8 cellular contexts compared by ENCODE assay signal in the genomic region with DNA sequence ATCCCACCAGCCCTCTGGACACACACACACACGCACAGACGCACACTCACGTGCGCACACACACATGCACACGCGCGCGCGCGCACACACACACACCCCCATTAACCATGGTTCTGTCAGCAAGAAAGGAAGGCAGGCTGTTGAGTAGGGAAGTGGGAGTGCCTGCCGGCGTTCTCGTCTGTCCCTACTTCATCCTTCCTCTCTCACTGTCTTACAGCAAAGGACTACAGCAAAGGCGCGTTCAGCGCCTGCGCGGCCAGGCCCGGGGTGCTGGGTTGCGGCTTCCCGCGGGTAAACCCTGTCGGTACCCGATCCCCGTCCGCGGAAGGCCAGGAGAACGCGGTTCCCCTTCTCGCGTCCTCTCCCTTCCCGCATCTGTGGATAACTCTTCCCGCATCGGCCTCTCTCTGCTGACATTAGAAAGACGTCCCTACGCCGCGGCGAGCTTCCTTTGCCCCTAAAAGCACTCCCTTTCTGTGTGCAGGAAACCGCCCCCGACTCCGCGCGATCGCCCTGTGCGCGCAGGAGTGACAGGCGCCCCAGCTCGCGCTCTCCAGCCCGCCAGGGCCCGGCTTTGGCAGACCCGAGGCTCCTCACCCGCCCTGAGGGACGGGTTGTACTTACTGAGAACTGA.
DNase-seq lines count a peak whose midpoint lies in the region; ATAC-seq and TF ChIP-seq lines count a peak whose summit lies in the region.

No MANE protein-coding gene starts in this region.

- POLR2A ChIA-PET in AG04449 (lab: Yijun Ruan, JAX) = no interaction called here

- H3K27me3 ChIP-seq in thymus (ENCODE audit: control insufficient read depth, insufficient read depth) = peaks cover 7% of the 10 kb centered on the region

- TF ChIP-seq CTCF in AG04449 (IDR thresholded peaks at IDR 0.05; ENCODE audit: insufficient read depth, low read length, missing control alignments) (no peak), GM20000 (IDR thresholded peaks at IDR 0.05; ENCODE audit: extremely low read depth, missing control alignments) (no peak), epithelial cell of esophagus (IDR thresholded peaks at IDR 0.05; ENCODE audit: insufficient read depth, low read depth, low read length, missing control alignments) (no peak), mucosa of descending colon (IDR thresholded peaks at IDR 0.05) (no peak)

- H3K9me3 ChIP-seq in mucosa of descending colon = no peaks in the 10 kb centered on the region
- no peaks in the 10 kb centered on the region for H3K9me3 ChIP-seq in thymus (ENCODE audit: control insufficient read depth)

- H3K4me3 ChIP-seq in AG04449 (ENCODE audit: low read depth, low read length) (peak overlapping the region; percentile 57), epithelial cell of esophagus (ENCODE audit: low read length) (peak overlapping the region; percentile 36), mucosa of descending colon (no peak overlapping the region), thymus (ENCODE audit: low read length) (peak overlapping the region; percentile 41)

- DNase-seq in AG04449 (ENCODE audit: low read depth, low spot score) (no peak), GM20000 (ENCODE audit: low spot score) (peak; percentile 44), epithelial cell of esophagus (ENCODE audit: low read depth) (peak; percentile 51), mucosa of descending colon (peak in 2 of 3 donors; percentile 7 to 34)
- no peak for DNase-seq in activated CD4-positive, CD25-positive, alpha-beta regulatory T cell (lab: John Stamatoyannopoulos, UW)

- ATAC-seq in SK-N-SH treated with all-trans-retinoic acid at 6 μM for 48 hours (peak; percentile 74), mucosa of descending colon (peak; percentile 33), GM19452 (IDR thresholded peaks at IDR 0.05; ENCODE audit: unreplicated experiment) (no peak)

- WGBS in thymus = 3% methylated on average over 55 of the region's 55 CpGs

- CTCF ChIA-PET in AG04449 (lab: Yijun Ruan, JAX) = interaction anchor here (1.7 kb wide), 1 partner anchor 10 kb away, joined by 3 read pairs; no protein-coding TSS in a partner anchor

- H3K36me3 ChIP-seq in mucosa of descending colon (ENCODE audit: low read depth) = no peaks in the 10 kb centered on the region
- H3K36me3 ChIP-seq in thymus (ENCODE audit: control insufficient read depth, insufficient read depth) = no peaks in the 10 kb centered on the region

- H3K27ac ChIP-seq in thymus (ENCODE audit: low read depth) = no peak overlapping the region

- intact Hi-C loops in mucosa of descending colon (cut with DNase I, micrococcal nuclease) = no loop called here

- H3K4me1 ChIP-seq in mucosa of descending colon (ENCODE audit: low read depth) (no peaks in the 10 kb centered on the region), thymus (ENCODE audit: control insufficient read depth, insufficient read depth, low read length) (no peaks in the 10 kb centered on the region)

TF ChIP-seq in SK-N-SH treated with all-trans-retinoic acid at 6 μM for 48 hours, 23 proteins besides CTCF, POLR2A, EP300 and RAD21:
- TF ChIP-seq ZNF8 (CRISPR knock-in tag; IDR thresholded peaks at IDR 0.05) (no peak), ARNTL (CRISPR knock-in tag; IDR thresholded peaks at IDR 0.05; ENCODE audit: borderline replicate concordance, low read depth) (no peak), ZFP30 (CRISPR knock-in tag; IDR thresholded peaks at IDR 0.05) (no peak), ESRRG (CRISPR knock-in tag; IDR thresholded peaks at IDR 0.05) (no peak), GLIS3 (CRISPR knock-in tag; IDR thresholded peaks at IDR 0.05) (no peak), ZFP3 (CRISPR knock-in tag; IDR thresholded peaks at IDR 0.05) (no peak), ZNF70 (CRISPR knock-in tag; IDR thresholded peaks at IDR 0.05) (no peak), BACH2 (CRISPR knock-in tag; IDR thresholded peaks at IDR 0.05; ENCODE audit: borderline replicate concordance) (no peak), PPARA (CRISPR knock-in tag; IDR thresholded peaks at IDR 0.05; ENCODE audit: borderline replicate concordance) (no peak), ZNF565 (CRISPR knock-in tag; conservative IDR thresholded peaks at IDR 0.05; ENCODE audit: low read depth) (no peak)
- TF ChIP-seq, protein P1, sequence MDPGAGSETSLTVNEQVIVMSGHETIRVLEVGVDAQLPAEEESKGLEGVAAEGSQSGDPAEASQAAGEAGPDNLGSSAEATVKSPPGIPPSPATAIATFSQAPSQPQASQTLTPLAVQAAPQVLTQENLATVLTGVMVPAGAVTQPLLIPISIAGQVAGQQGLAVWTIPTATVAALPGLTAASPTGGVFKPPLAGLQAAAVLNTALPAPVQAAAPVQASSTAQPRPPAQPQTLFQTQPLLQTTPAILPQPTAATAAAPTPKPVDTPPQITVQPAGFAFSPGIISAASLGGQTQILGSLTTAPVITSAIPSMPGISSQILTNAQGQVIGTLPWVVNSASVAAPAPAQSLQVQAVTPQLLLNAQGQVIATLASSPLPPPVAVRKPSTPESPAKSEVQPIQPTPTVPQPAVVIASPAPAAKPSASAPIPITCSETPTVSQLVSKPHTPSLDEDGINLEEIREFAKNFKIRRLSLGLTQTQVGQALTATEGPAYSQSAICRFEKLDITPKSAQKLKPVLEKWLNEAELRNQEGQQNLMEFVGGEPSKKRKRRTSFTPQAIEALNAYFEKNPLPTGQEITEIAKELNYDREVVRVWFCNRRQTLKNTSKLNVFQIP (CRISPR knock-in tag; IDR thresholded peaks at IDR 0.05; ENCODE audit: borderline replicate concordance, low read depth) = no peak
- TF ChIP-seq, protein P2, sequence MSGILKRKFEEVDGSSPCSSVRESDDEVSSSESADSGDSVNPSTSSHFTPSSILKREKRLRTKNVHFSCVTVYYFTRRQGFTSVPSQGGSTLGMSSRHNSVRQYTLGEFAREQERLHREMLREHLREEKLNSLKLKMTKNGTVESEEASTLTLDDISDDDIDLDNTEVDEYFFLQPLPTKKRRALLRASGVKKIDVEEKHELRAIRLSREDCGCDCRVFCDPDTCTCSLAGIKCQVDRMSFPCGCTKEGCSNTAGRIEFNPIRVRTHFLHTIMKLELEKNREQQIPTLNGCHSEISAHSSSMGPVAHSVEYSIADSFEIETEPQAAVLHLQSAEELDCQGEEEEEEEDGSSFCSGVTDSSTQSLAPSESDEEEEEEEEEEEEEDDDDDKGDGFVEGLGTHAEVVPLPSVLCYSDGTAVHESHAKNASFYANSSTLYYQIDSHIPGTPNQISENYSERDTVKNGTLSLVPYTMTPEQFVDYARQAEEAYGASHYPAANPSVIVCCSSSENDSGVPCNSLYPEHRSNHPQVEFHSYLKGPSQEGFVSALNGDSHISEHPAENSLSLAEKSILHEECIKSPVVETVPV (CRISPR knock-in tag; IDR thresholded peaks at IDR 0.05) = no peak
- TF ChIP-seq, protein P3, sequence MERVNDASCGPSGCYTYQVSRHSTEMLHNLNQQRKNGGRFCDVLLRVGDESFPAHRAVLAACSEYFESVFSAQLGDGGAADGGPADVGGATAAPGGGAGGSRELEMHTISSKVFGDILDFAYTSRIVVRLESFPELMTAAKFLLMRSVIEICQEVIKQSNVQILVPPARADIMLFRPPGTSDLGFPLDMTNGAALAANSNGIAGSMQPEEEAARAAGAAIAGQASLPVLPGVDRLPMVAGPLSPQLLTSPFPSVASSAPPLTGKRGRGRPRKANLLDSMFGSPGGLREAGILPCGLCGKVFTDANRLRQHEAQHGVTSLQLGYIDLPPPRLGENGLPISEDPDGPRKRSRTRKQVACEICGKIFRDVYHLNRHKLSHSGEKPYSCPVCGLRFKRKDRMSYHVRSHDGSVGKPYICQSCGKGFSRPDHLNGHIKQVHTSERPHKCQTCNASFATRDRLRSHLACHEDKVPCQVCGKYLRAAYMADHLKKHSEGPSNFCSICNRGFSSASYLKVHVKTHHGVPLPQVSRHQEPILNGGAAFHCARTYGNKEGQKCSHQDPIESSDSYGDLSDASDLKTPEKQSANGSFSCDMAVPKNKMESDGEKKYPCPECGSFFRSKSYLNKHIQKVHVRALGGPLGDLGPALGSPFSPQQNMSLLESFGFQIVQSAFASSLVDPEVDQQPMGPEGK (CRISPR knock-in tag; IDR thresholded peaks at IDR 0.05; ENCODE audit: borderline replicate concordance) = no peak

Comparison
In these comparisons a context has a peak if more than half of its experiments do, and no peak if none do; other contexts are left out.
1. DNase-seq: peak in GM20000 (single experiment), epithelial cell of esophagus (single experiment) and mucosa of descending colon (2 of 3); none in AG04449 (single experiment) and activated CD4-positive, CD25-positive, alpha-beta regulatory T cell (0 of 4).